8 cellular contexts compared by ENCODE assay signal in genomic region chr9:72365525-72366256, GRCh38. TPM values are rescaled to one million over a fixed set of nuclear protein-coding genes. Genes with fewer than 3 reads are reported as not detected.
DNase-seq lines count a peak whose midpoint lies in the region; ATAC-seq and TF ChIP-seq lines count a peak whose summit lies in the region.

No MANE protein-coding gene starts in this region.

- peak; percentile 60 for DNase-seq in AG04450 (ENCODE audit: low read depth, low spot score)
- DNase-seq in NCI-H510A treated with DMSO at 0.1 percent for 48 hours (lab: John Stamatoyannopoulos, UW) = peak; percentile 77
- DNase-seq in activated CD8-positive, alpha-beta T cell treated with anti-CD3 and anti-CD28 coated beads for 36 hours = peak; percentile 72
- peak; percentile 69 for DNase-seq in ecto neural progenitor cell (ENCODE audit: low spot score)
- DNase-seq in right lobe of liver = peak; percentile 88 to 93 (median 92)
- peak; percentile 53 for DNase-seq in stimulated activated CD4-positive, alpha-beta T cell treated with anti-CD3 and anti-CD28 coated beads, Interleukin-4, amount 100 ng/mL, for 1 hour

- peaks cover 20% of the 10 kb centered on the region for H3K36me3 Mint-ChIP-seq in activated CD8-positive, alpha-beta T cell treated with anti-CD3 and anti-CD28 coated beads for 36 hours (ENCODE audit: low read depth)

- no peaks in the 10 kb centered on the region for H3K9me3 Mint-ChIP-seq in activated CD8-positive, alpha-beta T cell treated with anti-CD3 and anti-CD28 coated beads for 36 hours

- peak overlapping the region; percentile 58 for H3K4me3 ChIP-seq in AG04450 (ENCODE audit: low read depth, low read length)
- H3K4me3 ChIP-seq in right lobe of liver = peak overlapping the region; percentile 41 to 73 (median 53)

- under 1% methylated on average over 25 of the region's 38 CpGs for WGBS in right lobe of liver (ENCODE audit: insufficient coverage, low coverage, low lambda C conversion rate, missing lambda C conversion rate)

- peak overlapping the region; percentile 97 for H3K4me3 Mint-ChIP-seq in activated CD8-positive, alpha-beta T cell treated with anti-CD3 and anti-CD28 coated beads for 36 hours

- no peak for TF ChIP-seq POLR2A in right lobe of liver (IDR thresholded peaks at IDR 0.05)

- H3K27me3 ChIP-seq in AG04450 (ENCODE audit: control insufficient read depth, insufficient read depth, low read length) = no peaks in the 10 kb centered on the region
- H3K27me3 ChIP-seq in right lobe of liver = no peaks in the 10 kb centered on the region

- peaks cover 0 to 9% (median 0%) of the 10 kb centered on the region in 4 donors for H3K36me3 ChIP-seq in right lobe of liver

- peak; percentile 28 for TF ChIP-seq CTCF in AG04450 (IDR thresholded peaks at IDR 0.05; ENCODE audit: low read depth, low read length)
- TF ChIP-seq CTCF in activated CD8-positive, alpha-beta T cell treated with anti-CD3 and anti-CD28 coated beads for 36 hours (IDR thresholded peaks at IDR 0.05) = no peak
- TF ChIP-seq CTCF in right lobe of liver (IDR thresholded peaks at IDR 0.05) = peak in 1 of 4 donors; percentile 3

- intact Hi-C loops in activated CD8-positive, alpha-beta T cell treated with anti-CD3 and anti-CD28 coated beads for 36 hours (cut with micrococcal nuclease) = loop anchor here (10.0 kb wide), 2 partner anchors 79 to 109 kb away; no protein-coding TSS in a partner anchor
- intact Hi-C loops in right lobe of liver (cut with DNase I) = loop anchor here in 1 of 2 donors (10.0 kb wide), 2 partner anchors 71 to 189 kb away; no protein-coding TSS in a partner anchor

- H3K27ac Mint-ChIP-seq in activated CD8-positive, alpha-beta T cell treated with anti-CD3 and anti-CD28 coated beads for 36 hours = peak overlapping the region; percentile 98

- H3K27me3 Mint-ChIP-seq in activated CD8-positive, alpha-beta T cell treated with anti-CD3 and anti-CD28 coated beads for 36 hours = no peaks in the 10 kb centered on the region

- H3K9me3 ChIP-seq in AG04450 (ENCODE audit: control insufficient read depth, insufficient read depth, low read length) = no peaks in the 10 kb centered on the region
- H3K9me3 ChIP-seq in right lobe of liver = no peaks in the 10 kb centered on the region

- H3K27ac ChIP-seq in AG04450 (ENCODE audit: low read depth, low read length) (peak overlapping the region; percentile 100), right lobe of liver (peak overlapping the region; percentile 99 to 100 (median 100))

- CTCF ChIA-PET in AG04450 (lab: Charles Lee) = interaction anchor here (0.7 to 2.1 kb wide), 10 partner anchors 10 to 387 kb away, joined by 3 to 8 read pairs (median 3); no protein-coding TSS in a partner anchor
- CTCF ChIA-PET in activated CD8-positive, alpha-beta T cell treated with anti-CD3 and anti-CD28 coated beads for 36 hours (lab: Charles Lee) = interaction anchor here (1.0 to 1.9 kb wide), 6 partner anchors 18 to 234 kb away, joined by 3 to 7 read pairs (median 4); no protein-coding TSS in a partner anchor

- POLR2A ChIA-PET in AG04450 (lab: Yijun Ruan, JAX) = interaction anchor here (0.5 to 3.2 kb wide), 40 partner anchors 9 to 536 kb away, joined by 3 to 32 read pairs (median 6); partner anchors contain the start of genes ABHD17B and C9orf85
- POLR2A ChIA-PET in activated CD8-positive, alpha-beta T cell treated with anti-CD3 and anti-CD28 coated beads for 36 hours (lab: Charles Lee) = interaction anchor here (0.7 to 2.7 kb wide), 26 partner anchors 9 to 772 kb away, joined by 3 to 19 read pairs (median 4); partner anchors contain the start of gene C9orf85

- ATAC-seq in GM18907 (IDR thresholded peaks at IDR 0.05; ENCODE audit: unreplicated experiment) (peak; percentile 47), HG03175 (IDR thresholded peaks at IDR 0.05; ENCODE audit: unreplicated experiment) (peak; percentile 35), right lobe of liver (peak; percentile 50 to 77 (median 64))
- peak; percentile 26 for ATAC-seq in activated CD8-positive, alpha-beta T cell treated with anti-CD3 and anti-CD28 coated beads for 36 hours

- peaks cover 0 to 7% (median 3%) of the 10 kb centered on the region in 4 donors for H3K4me1 ChIP-seq in right lobe of liver

- peaks cover 28% of the 10 kb centered on the region for H3K4me1 Mint-ChIP-seq in activated CD8-positive, alpha-beta T cell treated with anti-CD3 and anti-CD28 coated beads for 36 hours (ENCODE audit: low read depth)

RNA-seq across cellular contexts. Expression of gene ZFAND5, which starts 0.7 kb away (rescaled TPM):
- polyA plus RNA-seq in AG04450 (2011; rRNA removed) = 195 and 224 TPM in 2 replicates
- polyA minus RNA-seq in AG04450 (2011; rRNA and poly(A)+ RNA removed) = 90.0 and 115 TPM in 2 replicates
- 10 to 100 TPM; 79.4 to 88.9 TPM for total RNA-seq in activated CD8-positive, alpha-beta T cell treated with anti-CD3 and anti-CD28 coated beads for 36 hours
- 100 to 1,000 TPM in 3 of 6 experiments, 10 to 100 TPM in 3; 88.4 to 119 (median 100) TPM for total RNA-seq in right lobe of liver

Comparison
In these comparisons a context has a peak if more than half of its experiments do, and no peak if none do; other contexts are left out.
1. Peak in every context shown above with its lines: DNase-seq, ATAC-seq, H3K4me3 ChIP-seq and H3K27ac ChIP-seq.